2 cellular contexts compared by ENCODE assay signal in the genomic region with DNA sequence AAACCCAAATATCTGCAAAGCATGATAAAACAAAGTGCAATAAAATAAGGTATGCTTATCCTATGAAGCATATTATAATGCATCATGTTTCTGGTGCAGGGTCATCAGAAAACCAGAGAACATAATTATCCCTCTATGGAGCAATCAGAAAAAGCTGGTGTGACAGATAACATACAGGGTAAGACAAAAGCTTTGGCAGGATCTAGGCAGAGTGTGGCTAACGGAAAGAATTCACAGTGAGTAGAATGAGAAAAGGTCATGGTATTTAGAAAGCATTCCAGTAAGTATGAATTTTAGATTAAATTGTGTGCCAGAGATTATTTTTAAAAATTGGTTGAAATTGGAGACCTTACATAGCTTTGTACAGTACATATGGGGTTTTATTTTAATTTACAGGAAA.
TF ChIP-seq lines count a peak whose summit lies in the region.

No MANE protein-coding gene starts in this region.

TF ChIP-seq in HepG2, 621 proteins besides CTCF, POLR2A, EP300 and RAD21 (continues in another document):
- TF ChIP-seq, protein P1, sequence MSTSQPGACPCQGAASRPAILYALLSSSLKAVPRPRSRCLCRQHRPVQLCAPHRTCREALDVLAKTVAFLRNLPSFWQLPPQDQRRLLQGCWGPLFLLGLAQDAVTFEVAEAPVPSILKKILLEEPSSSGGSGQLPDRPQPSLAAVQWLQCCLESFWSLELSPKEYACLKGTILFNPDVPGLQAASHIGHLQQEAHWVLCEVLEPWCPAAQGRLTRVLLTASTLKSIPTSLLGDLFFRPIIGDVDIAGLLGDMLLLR (CRISPR knock-in tag; IDR thresholded peaks at IDR 0.05) = no peak
- TF ChIP-seq, protein P2, sequence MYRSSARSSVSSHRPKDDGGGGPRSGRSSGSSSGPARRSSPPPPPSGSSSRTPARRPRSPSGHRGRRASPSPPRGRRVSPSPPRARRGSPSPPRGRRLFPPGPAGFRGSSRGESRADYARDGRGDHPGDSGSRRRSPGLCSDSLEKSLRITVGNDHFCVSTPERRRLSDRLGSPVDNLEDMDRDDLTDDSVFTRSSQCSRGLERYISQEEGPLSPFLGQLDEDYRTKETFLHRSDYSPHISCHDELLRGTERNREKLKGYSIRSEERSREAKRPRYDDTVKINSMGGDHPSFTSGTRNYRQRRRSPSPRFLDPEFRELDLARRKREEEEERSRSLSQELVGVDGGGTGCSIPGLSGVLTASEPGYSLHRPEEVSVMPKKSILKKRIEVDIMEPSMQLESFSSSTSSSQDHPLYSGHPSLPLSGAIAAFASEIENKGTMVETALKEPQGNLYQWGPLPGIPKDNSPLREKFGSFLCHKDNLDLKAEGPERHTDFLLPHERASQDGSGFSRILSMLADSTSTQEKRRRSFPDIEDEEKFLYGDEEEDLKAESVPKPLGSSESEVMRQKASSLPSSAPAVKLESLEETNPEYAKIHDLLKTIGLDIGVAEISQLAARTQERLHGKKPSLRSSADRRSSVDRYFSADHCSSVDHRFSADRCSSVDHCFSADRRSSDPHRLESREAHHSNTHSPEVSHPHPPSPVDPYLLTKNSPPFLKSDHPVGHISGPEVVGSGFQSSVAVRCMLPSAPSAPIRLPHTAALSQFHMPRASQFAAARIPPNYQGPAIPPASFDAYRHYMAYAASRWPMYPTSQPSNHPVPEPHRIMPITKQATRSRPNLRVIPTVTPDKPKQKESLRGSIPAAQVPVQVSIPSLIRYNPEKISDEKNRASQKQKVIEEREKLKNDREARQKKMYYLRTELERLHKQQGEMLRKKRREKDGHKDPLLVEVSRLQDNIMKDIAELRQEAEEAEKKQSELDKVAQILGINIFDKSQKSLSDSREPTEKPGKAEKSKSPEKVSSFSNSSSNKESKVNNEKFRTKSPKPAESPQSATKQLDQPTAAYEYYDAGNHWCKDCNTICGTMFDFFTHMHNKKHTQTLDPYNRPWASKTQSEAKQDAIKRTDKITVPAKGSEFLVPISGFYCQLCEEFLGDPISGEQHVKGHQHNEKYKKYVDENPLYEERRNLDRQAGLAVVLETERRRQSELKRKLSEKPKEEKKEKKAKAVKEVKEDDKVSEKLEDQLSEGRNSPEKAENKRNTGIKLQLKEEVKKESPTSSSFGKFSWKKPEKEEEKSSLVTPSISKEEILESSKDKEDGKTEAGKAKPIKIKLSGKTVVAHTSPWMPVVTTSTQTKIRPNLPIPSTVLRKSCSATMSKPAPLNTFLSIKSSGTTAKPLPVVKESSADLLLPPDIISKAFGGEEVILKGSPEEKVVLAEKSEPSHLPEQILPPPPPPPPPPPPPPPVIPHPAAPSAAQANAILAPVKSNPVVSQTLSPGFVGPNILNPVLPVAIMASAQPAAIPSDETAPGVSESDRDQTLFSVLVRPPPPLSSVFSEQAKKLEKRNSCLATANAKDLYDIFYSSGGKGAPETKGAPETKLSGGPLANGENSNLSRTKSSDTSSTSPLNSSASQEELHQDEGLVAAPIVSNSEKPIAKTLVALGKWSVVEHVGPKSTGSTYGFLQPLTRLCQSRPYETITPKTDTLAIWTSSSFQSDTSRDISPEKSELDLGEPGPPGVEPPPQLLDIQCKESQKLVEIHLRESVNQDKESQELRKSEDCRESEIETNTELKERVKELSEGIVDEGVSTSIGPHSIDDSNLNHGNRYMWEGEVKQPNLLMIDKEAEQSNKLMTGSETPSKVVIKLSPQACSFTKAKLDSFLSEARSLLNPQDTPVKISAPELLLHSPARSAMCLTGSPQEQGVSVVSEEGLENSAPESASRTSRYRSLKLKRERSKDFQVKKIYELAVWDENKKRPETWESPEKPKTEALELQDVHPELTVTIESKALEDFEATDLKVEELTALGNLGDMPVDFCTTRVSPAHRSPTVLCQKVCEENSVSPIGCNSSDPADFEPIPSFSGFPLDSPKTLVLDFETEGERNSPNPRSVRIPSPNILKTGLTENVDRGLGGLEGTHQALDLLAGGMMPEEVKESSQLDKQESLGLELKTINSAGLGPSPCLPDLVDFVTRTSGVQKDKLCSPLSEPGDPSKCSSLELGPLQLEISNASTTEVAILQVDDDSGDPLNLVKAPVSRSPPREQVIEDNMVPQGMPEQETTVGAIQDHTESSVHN (CRISPR knock-in tag; IDR thresholded peaks at IDR 0.05) = no peak
- no peak for TF ChIP-seq BCLAF1 (IDR thresholded peaks at IDR 0.05)
- no peak for TF ChIP-seq NR2F6 (IDR thresholded peaks at IDR 0.05)
- no peak for TF ChIP-seq NR2F6 (CRISPR knock-in tag; IDR thresholded peaks at IDR 0.05)
- no peak for TF ChIP-seq ZNF513 (CRISPR knock-in tag; conservative IDR thresholded peaks at IDR 0.05)
- TF ChIP-seq ATM (IDR thresholded peaks at IDR 0.05; ENCODE audit: borderline replicate concordance) = no peak
- no peak for TF ChIP-seq ZNF329 (CRISPR knock-in tag; IDR thresholded peaks at IDR 0.05; ENCODE audit: low read depth)
- TF ChIP-seq MXD1 (CRISPR knock-in tag; IDR thresholded peaks at IDR 0.05) = no peak

TF ChIP-seq in WTC11, 78 proteins besides CTCF, POLR2A, EP300 and RAD21:
- no peak for TF ChIP-seq FOXP1 (CRISPR knock-in tag; IDR thresholded peaks at IDR 0.05; ENCODE audit: borderline replicate concordance)
- no peak for TF ChIP-seq KAT7 (CRISPR knock-in tag; IDR thresholded peaks at IDR 0.05; ENCODE audit: borderline replicate concordance)
- TF ChIP-seq ARID4B (CRISPR knock-in tag; IDR thresholded peaks at IDR 0.05; ENCODE audit: borderline replicate concordance) = no peak
- TF ChIP-seq HMGA2 (CRISPR knock-in tag; IDR thresholded peaks at IDR 0.05) = no peak
- no peak for TF ChIP-seq MLX (CRISPR knock-in tag; IDR thresholded peaks at IDR 0.05)
- TF ChIP-seq, protein P3, sequence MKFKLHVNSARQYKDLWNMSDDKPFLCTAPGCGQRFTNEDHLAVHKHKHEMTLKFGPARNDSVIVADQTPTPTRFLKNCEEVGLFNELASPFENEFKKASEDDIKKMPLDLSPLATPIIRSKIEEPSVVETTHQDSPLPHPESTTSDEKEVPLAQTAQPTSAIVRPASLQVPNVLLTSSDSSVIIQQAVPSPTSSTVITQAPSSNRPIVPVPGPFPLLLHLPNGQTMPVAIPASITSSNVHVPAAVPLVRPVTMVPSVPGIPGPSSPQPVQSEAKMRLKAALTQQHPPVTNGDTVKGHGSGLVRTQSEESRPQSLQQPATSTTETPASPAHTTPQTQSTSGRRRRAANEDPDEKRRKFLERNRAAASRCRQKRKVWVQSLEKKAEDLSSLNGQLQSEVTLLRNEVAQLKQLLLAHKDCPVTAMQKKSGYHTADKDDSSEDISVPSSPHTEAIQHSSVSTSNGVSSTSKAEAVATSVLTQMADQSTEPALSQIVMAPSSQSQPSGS (CRISPR knock-in tag; IDR thresholded peaks at IDR 0.05; ENCODE audit: borderline replicate concordance, low read depth) = no peak
- TF ChIP-seq IRF2 (CRISPR knock-in tag; IDR thresholded peaks at IDR 0.05; ENCODE audit: borderline replicate concordance, low read depth) = no peak
- TF ChIP-seq NFYB (CRISPR knock-in tag; conservative IDR thresholded peaks at IDR 0.05; ENCODE audit: low read depth) = no peak
- TF ChIP-seq JAZF1 (CRISPR knock-in tag; IDR thresholded peaks at IDR 0.05) = no peak
- no peak for TF ChIP-seq FOXK1 (CRISPR knock-in tag; IDR thresholded peaks at IDR 0.05)
- no peak for TF ChIP-seq PRDM15 (CRISPR knock-in tag; IDR thresholded peaks at IDR 0.05)
- TF ChIP-seq, protein P4, sequence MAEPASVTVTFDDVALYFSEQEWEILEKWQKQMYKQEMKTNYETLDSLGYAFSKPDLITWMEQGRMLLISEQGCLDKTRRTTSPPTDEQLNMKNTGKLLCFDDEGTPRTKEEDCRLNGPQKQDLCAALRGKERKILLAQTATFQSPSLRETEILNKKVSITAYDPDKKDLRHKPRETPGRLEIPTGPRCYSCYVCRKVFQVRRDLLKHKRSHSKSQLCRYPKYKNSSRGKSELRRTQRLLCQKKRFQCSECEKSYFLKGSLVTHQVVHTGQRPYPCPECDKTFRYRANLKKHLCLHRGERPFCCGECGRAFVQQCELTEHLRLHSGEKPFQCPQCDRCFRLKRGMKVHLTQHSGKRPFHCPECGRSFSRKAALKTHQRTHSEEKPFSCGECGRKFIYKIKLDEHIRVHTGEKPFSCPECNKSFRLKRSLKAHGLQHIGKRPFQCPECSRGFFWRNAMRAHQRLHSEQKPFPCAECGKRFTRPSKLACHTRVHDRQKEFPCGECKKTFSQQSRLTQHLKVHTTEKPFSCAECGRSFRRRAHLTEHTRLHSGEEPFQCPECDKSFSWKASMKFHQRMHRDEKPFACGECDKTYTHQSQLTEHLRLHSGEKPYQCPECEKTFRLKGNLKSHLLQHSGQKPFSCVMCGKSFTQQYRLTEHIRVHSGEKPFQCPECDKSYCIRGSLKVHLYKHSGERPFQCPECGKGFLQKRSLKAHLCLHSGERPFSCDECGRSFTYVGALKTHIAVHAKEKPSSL (CRISPR knock-in tag; conservative IDR thresholded peaks at IDR 0.05) = no peak
- no peak for TF ChIP-seq ZNF263 (CRISPR knock-in tag; IDR thresholded peaks at IDR 0.05; ENCODE audit: low read depth)
- TF ChIP-seq NR2C2 (CRISPR knock-in tag; IDR thresholded peaks at IDR 0.05) = no peak
- TF ChIP-seq ZBTB43 (CRISPR knock-in tag; IDR thresholded peaks at IDR 0.05) = no peak
